ENCODE assay signal across 1 cellular context in the genomic region with DNA sequence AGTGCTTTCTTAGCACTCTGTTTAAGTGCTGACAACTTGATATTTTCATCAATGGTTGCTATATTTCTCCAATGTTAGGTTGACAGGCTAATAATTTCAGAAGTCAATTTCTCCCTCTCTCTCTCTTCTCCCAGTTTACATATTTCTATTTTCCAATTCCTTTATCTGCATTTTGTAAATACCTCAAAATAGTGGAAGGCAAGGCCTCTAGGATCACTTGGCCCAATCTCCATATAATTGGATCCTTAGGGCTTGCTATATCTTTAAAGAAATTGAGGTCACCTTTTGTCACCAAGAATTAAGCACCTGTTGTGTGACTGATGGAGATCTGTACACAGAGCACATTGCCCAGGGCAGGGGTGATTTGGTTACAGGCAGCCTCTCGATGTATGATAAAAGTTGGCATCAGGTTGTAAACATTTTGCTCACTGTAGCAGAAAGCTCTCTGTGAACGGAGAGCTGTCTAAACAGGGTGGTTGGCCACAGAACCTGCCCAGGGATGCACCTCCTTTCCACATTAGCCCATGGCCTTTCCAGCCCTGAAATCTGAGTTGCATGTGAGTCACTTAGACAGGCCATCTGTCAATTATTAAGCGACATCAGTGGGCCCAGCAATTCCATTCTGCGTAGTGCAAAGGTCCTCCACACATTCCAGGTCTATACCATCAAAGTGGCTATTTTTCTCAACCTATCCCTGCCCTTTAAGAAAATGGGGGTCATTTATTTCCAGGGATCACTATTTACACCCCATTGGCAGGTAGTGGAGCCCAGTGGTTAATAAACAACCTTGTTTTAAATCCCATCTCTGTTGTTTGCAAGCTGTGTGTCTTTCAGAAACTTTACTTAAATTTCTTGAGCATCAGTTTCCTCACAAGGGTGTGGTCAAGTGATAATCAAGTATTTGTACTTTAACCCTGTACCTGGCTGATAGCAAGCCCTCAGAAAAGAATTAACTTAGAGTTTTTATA.
TF ChIP-seq lines count a peak whose summit lies in the region.

No MANE protein-coding gene starts in this region.

TF ChIP-seq in HepG2, 621 proteins besides CTCF, POLR2A, EP300 and RAD21 (continued from another document and continues in another):
- TF ChIP-seq ZNF350 (CRISPR knock-in tag; IDR thresholded peaks at IDR 0.05; ENCODE audit: borderline replicate concordance, low read depth) = peak; percentile 49; the same call in 1 of the 2 replicates
- peak; percentile 65 for TF ChIP-seq CBX1 (IDR thresholded peaks at IDR 0.05; ENCODE audit: low read depth)
- TF ChIP-seq, protein P1, sequence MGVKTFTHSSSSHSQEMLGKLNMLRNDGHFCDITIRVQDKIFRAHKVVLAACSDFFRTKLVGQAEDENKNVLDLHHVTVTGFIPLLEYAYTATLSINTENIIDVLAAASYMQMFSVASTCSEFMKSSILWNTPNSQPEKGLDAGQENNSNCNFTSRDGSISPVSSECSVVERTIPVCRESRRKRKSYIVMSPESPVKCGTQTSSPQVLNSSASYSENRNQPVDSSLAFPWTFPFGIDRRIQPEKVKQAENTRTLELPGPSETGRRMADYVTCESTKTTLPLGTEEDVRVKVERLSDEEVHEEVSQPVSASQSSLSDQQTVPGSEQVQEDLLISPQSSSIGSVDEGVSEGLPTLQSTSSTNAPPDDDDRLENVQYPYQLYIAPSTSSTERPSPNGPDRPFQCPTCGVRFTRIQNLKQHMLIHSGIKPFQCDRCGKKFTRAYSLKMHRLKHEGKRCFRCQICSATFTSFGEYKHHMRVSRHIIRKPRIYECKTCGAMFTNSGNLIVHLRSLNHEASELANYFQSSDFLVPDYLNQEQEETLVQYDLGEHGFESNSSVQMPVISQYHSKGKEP (CRISPR knock-in tag; IDR thresholded peaks at IDR 0.05) = no peak
- TF ChIP-seq, protein P2, sequence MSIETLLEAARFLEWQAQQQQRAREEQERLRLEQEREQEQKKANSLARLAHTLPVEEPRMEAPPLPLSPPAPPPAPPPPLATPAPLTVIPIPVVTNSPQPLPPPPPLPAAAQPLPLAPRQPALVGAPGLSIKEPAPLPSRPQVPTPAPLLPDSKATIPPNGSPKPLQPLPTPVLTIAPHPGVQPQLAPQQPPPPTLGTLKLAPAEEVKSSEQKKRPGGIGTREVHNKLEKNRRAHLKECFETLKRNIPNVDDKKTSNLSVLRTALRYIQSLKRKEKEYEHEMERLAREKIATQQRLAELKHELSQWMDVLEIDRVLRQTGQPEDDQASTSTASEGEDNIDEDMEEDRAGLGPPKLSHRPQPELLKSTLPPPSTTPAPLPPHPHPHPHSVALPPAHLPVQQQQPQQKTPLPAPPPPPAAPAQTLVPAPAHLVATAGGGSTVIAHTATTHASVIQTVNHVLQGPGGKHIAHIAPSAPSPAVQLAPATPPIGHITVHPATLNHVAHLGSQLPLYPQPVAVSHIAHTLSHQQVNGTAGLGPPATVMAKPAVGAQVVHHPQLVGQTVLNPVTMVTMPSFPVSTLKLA (IDR thresholded peaks at IDR 0.05) = no peak
- no peak for TF ChIP-seq U2AF2 (IDR thresholded peaks at IDR 0.05; ENCODE audit: low read depth, low read length)
- no peak for TF ChIP-seq REL (CRISPR knock-in tag; conservative IDR thresholded peaks at IDR 0.05)
- no peak for TF ChIP-seq KAT7 (CRISPR knock-in tag; IDR thresholded peaks at IDR 0.05; ENCODE audit: borderline replicate concordance)
- TF ChIP-seq, protein P3, sequence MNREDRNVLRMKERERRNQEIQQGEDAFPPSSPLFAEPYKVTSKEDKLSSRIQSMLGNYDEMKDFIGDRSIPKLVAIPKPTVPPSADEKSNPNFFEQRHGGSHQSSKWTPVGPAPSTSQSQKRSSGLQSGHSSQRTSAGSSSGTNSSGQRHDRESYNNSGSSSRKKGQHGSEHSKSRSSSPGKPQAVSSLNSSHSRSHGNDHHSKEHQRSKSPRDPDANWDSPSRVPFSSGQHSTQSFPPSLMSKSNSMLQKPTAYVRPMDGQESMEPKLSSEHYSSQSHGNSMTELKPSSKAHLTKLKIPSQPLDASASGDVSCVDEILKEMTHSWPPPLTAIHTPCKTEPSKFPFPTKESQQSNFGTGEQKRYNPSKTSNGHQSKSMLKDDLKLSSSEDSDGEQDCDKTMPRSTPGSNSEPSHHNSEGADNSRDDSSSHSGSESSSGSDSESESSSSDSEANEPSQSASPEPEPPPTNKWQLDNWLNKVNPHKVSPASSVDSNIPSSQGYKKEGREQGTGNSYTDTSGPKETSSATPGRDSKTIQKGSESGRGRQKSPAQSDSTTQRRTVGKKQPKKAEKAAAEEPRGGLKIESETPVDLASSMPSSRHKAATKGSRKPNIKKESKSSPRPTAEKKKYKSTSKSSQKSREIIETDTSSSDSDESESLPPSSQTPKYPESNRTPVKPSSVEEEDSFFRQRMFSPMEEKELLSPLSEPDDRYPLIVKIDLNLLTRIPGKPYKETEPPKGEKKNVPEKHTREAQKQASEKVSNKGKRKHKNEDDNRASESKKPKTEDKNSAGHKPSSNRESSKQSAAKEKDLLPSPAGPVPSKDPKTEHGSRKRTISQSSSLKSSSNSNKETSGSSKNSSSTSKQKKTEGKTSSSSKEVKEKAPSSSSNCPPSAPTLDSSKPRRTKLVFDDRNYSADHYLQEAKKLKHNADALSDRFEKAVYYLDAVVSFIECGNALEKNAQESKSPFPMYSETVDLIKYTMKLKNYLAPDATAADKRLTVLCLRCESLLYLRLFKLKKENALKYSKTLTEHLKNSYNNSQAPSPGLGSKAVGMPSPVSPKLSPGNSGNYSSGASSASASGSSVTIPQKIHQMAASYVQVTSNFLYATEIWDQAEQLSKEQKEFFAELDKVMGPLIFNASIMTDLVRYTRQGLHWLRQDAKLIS (CRISPR knock-in tag; IDR thresholded peaks at IDR 0.05) = no peak; the same call in 1 of the 2 replicates
- TF ChIP-seq SUZ12 (IDR thresholded peaks at IDR 0.05; ENCODE audit: low read depth, low read length) = no peak
- peak; percentile 96 for TF ChIP-seq MIXL1 (CRISPR knock-in tag; IDR thresholded peaks at IDR 0.05)
- TF ChIP-seq SPEN (CRISPR knock-in tag; IDR thresholded peaks at IDR 0.05; ENCODE audit: low read depth) = peak; percentile 73; the same call in 1 of the 2 replicates
- TF ChIP-seq TOPORS (CRISPR knock-in tag; IDR thresholded peaks at IDR 0.05) = peak; percentile 81; the same call in 1 of the 2 replicates
- peak; percentile 59; the same call in 1 of the 2 replicates for TF ChIP-seq MEIS1 (CRISPR knock-in tag; IDR thresholded peaks at IDR 0.05; ENCODE audit: borderline replicate concordance)
- no peak for TF ChIP-seq ZBTB33 (CRISPR knock-in tag; IDR thresholded peaks at IDR 0.05)
- TF ChIP-seq MLXIP (CRISPR knock-in tag; IDR thresholded peaks at IDR 0.05; ENCODE audit: borderline replicate concordance) = no peak
- no peak for TF ChIP-seq ZNF589 (CRISPR knock-in tag; conservative IDR thresholded peaks at IDR 0.05)
- no peak; the same call in 1 of the 2 replicates for TF ChIP-seq ZNF614 (CRISPR knock-in tag; IDR thresholded peaks at IDR 0.05; ENCODE audit: borderline replicate concordance)
- TF ChIP-seq ZHX2 (IDR thresholded peaks at IDR 0.05; ENCODE audit: low read depth) = 0 out of 2 replicates have a peak, but pooled peaks have one; percentile 35
- TF ChIP-seq ZHX2 (CRISPR knock-in tag; IDR thresholded peaks at IDR 0.05; ENCODE audit: borderline replicate concordance) = no peak
- peak; percentile 96 for TF ChIP-seq RFX5 (IDR thresholded peaks at IDR 0.05; ENCODE audit: low read depth, low read length)
- TF ChIP-seq, protein P4, sequence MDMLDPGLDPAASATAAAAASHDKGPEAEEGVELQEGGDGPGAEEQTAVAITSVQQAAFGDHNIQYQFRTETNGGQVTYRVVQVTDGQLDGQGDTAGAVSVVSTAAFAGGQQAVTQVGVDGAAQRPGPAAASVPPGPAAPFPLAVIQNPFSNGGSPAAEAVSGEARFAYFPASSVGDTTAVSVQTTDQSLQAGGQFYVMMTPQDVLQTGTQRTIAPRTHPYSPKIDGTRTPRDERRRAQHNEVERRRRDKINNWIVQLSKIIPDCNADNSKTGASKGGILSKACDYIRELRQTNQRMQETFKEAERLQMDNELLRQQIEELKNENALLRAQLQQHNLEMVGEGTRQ (IDR thresholded peaks at IDR 0.05; ENCODE audit: low read depth, low read length) = no peak
- TF ChIP-seq, protein P4 (CRISPR knock-in tag; IDR thresholded peaks at IDR 0.05; ENCODE audit: borderline replicate concordance) = no peak
- TF ChIP-seq ZNF598 (CRISPR knock-in tag; IDR thresholded peaks at IDR 0.05; ENCODE audit: borderline replicate concordance) = 0 out of 2 replicates have a peak, but pooled peaks have one; percentile 20
- peak; percentile 32; the same call in 1 of the 2 replicates for TF ChIP-seq FOSL1 (CRISPR knock-in tag; IDR thresholded peaks at IDR 0.05; ENCODE audit: borderline replicate concordance)
- TF ChIP-seq FOXM1 (CRISPR knock-in tag; IDR thresholded peaks at IDR 0.05) = no peak
- no peak for TF ChIP-seq SOX13 (IDR thresholded peaks at IDR 0.05)
- peak in 1 of 2 experiments; percentile 90; a peak in 2 of 4 replicates for TF ChIP-seq SOX13 (CRISPR knock-in tag; conservative IDR thresholded peaks at IDR 0.05 in 1 of 2, IDR thresholded peaks at IDR 0.05 in 1 of 2)
- no peak for TF ChIP-seq CAMTA2 (CRISPR knock-in tag; IDR thresholded peaks at IDR 0.05; ENCODE audit: borderline replicate concordance)
- no peak for TF ChIP-seq PCBP2 (optimal IDR thresholded peaks at IDR 0.05; ENCODE audit: low read depth, low read length, poor library complexity, severe bottlenecking)
- TF ChIP-seq FOXA1 (IDR thresholded peaks at IDR 0.05) = no peak
- peak; percentile 40; the same call in 1 of the 2 replicates for TF ChIP-seq FOXA1 (CRISPR knock-in tag; IDR thresholded peaks at IDR 0.05)
- peak; percentile 48; the same call in 1 of the 2 replicates for TF ChIP-seq ZNF430 (CRISPR knock-in tag; IDR thresholded peaks at IDR 0.05)
